Comparison of ENCODE assay signal across 20 cellular contexts in the genomic region with DNA sequence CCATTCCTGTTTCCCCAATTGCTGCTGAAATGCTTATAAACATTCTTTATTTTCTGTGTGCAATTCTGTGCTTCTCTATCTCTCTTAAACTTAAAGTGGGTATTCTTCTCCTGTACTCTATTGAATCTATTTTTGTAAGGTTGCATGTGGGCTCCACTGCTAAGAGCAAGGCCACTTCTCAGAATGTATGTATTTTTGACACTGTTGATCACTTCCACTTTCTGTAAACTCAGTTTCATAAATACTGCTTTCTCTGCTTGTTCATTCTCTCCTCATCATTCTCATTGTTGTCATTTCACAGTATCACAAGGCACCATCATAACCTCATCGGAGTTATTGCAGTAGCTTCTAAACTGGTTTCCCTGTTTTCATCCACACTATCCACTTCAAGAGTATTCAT.
"Had no signal": no experiment of that assay in that cellular context is flagged by ENCODE, and none has a peak within 500 bp of the region (broad histone marks: within the 10 kb centered on the region; RNA-seq: fewer than 3 reads in every experiment).

No MANE protein-coding gene starts in this region.

- H3K27ac ChIP-seq: adrenal gland, breast epithelium, coronary artery, gastrocnemius medialis, thoracic aorta, WERI-Rb-1 had no signal

- H3K9me3 Mint-ChIP-seq: memory B cell; neural crest cell; stimulated activated naive B cell treated with anti-CD40 and anti-IgM and Interleukin-4, amounts not matched to agents 10 μg/mL and 1 μg/mL and 100 μg/mL, for 72 hours had no signal

- H3K4me1 ChIP-seq: adrenal gland, breast epithelium, gastrocnemius medialis had no signal

- DNase-seq: activated CD4-positive, alpha-beta T cell treated with anti-CD3 and anti-CD28 coated beads for 1 hour; activated CD4-positive, alpha-beta T cell treated with anti-CD3 and anti-CD28 coated beads, Interleukin-2, amount 50 U/mL, for 4 hours; activated gamma-delta T cell treated with Interleukin-2 at 50 U/mL for 16 hours; activated T-cell treated with anti-CD3 and anti-CD28 coated beads for 4 hours; adrenal gland; gastrocnemius medialis; head of caudate nucleus; left ventricle myocardium superior; mucosa of descending colon; naive B cell; retina; stimulated activated naive B cell treated with anti-CD40 and anti-IgM and Interleukin-4, amounts not matched to agents 10 μg/mL and 1 μg/mL and 100 μg/mL, for 72 hours; WERI-Rb-1 had no signal

- H3K9me3 ChIP-seq: adrenal gland, breast epithelium, gastrocnemius medialis, thoracic aorta had no signal

- H3K4me3 Mint-ChIP-seq: activated T-helper 1 cell treated with anti-CD3 and anti-CD28 coated beads, Interleukin-12 subunit alpha, Interleukin-12 subunit beta, Interleukin-2, Interleukin-4 antibody, amounts not matched to agents 30 ng/mL and 10 ng/mL and 1 ng/mL, durations not matched to agents 14 hours and 24 hours and 36 hours; memory B cell; naive B cell; neural crest cell; stimulated activated naive B cell treated with anti-CD40 and anti-IgM and Interleukin-4, amounts not matched to agents 10 μg/mL and 1 μg/mL and 100 μg/mL, for 72 hours had no signal

- H3K36me3 Mint-ChIP-seq: activated naive CD4-positive, alpha-beta T cell treated with anti-CD3 and anti-CD28 coated beads, Interleukin-2, amount 50 U/mL, for 72 hours; memory B cell; naive B cell; stimulated activated naive B cell treated with anti-CD40 and anti-IgM and Interleukin-4, amounts not matched to agents 10 μg/mL and 1 μg/mL and 100 μg/mL, for 72 hours had no signal

- H3K4me1 Mint-ChIP-seq: memory B cell; naive B cell; neural crest cell; stimulated activated naive B cell treated with anti-CD40 and anti-IgM and Interleukin-4, amounts not matched to agents 10 μg/mL and 1 μg/mL and 100 μg/mL, for 72 hours had no signal

- H3K27me3 Mint-ChIP-seq: memory B cell; naive B cell; stimulated activated naive B cell treated with anti-CD40 and anti-IgM and Interleukin-4, amounts not matched to agents 10 μg/mL and 1 μg/mL and 100 μg/mL, for 72 hours had no signal

- H3K4me3 ChIP-seq: adrenal gland, breast epithelium, coronary artery, gastrocnemius medialis, mucosa of descending colon, thoracic aorta had no signal

- H3K27ac Mint-ChIP-seq: activated naive CD4-positive, alpha-beta T cell treated with anti-CD3 and anti-CD28 coated beads, Interleukin-2, amount 50 U/mL, for 72 hours; activated T-helper 1 cell treated with anti-CD3 and anti-CD28 coated beads, Interleukin-12 subunit alpha, Interleukin-12 subunit beta, Interleukin-2, Interleukin-4 antibody, amounts not matched to agents 30 ng/mL and 10 ng/mL and 1 ng/mL, durations not matched to agents 14 hours and 24 hours and 36 hours; memory B cell; naive B cell; stimulated activated naive B cell treated with anti-CD40 and anti-IgM and Interleukin-4, amounts not matched to agents 10 μg/mL and 1 μg/mL and 100 μg/mL, for 72 hours had no signal

- ATAC-seq: activated naive CD4-positive, alpha-beta T cell treated with anti-CD3 and anti-CD28 coated beads, Interleukin-2, amount 50 U/mL, for 72 hours; gastrocnemius medialis; left ventricle myocardium superior; mucosa of descending colon; stimulated activated naive B cell treated with anti-CD40 and anti-IgM and Interleukin-4, amounts not matched to agents 10 μg/mL and 1 μg/mL and 100 μg/mL, for 72 hours had no signal

- H3K27me3 ChIP-seq: adrenal gland, breast epithelium, gastrocnemius medialis had no signal
